9 cellular contexts compared by ENCODE assay signal in genomic region chr10:93554760-93555432, GRCh38. TPM values are rescaled to one million over a fixed set of nuclear protein-coding genes. Genes with fewer than 3 reads are reported as not detected.
DNase-seq lines count a peak whose midpoint lies in the region; ATAC-seq, FAIRE-seq and TF ChIP-seq lines count a peak whose summit lies in the region.
"Had no signal": no experiment of that assay in that cellular context is flagged by ENCODE, and none has a peak within 500 bp of the region (broad histone marks: within the 10 kb centered on the region; RNA-seq: fewer than 3 reads in every experiment).

No MANE protein-coding gene starts in this region.

- DNase-seq in activated naive CD4-positive, alpha-beta T cell treated with anti-CD3 and anti-CD28 coated beads for 36 hours, result peak; percentile 64
- DNase-seq in Right ventricle myocardium superior, result peak; percentile 82
- DNase-seq in pons (ENCODE audit: low spot score), result peak; percentile 80

- peak; percentile 60 for TF ChIP-seq CTCF in OCI-LY3 (IDR thresholded peaks at IDR 0.05; ENCODE audit: low read depth, low read length)

- no peak overlapping the region for H3K27ac ChIP-seq in OCI-LY3 (ENCODE audit: low read length)

- no peak overlapping the region for H3K27ac Mint-ChIP-seq in activated naive CD4-positive, alpha-beta T cell treated with anti-CD3 and anti-CD28 coated beads for 36 hours
- H3K27ac Mint-ChIP-seq: activated naive CD8-positive, alpha-beta T cell had no signal

- H4K20me1 ChIP-seq in OCI-LY3 (ENCODE audit: insufficient read depth, low read length), result no peaks in the 10 kb centered on the region

- no peaks in the 10 kb centered on the region for H3K9me3 Mint-ChIP-seq in activated naive CD4-positive, alpha-beta T cell treated with anti-CD3 and anti-CD28 coated beads for 36 hours

- H3K4me3 ChIP-seq in OCI-LY3 (ENCODE audit: low read length), result no peak overlapping the region

- no peaks in the 10 kb centered on the region for H3K27me3 ChIP-seq in OCI-LY3 (ENCODE audit: low read depth, low read length)

- no peaks in the 10 kb centered on the region for H3K4me1 ChIP-seq in OCI-LY3 (ENCODE audit: low read length)

- CTCF ChIA-PET in activated naive CD4-positive, alpha-beta T cell treated with anti-CD3 and anti-CD28 coated beads for 36 hours (lab: Charles Lee), result interaction anchor here (0.6 to 1.8 kb wide), 15 partner anchors 9 to 886 kb away, joined by 3 to 5 read pairs (median 3); no protein-coding TSS in a partner anchor

- no peaks in the 10 kb centered on the region for H3K4me1 Mint-ChIP-seq in activated naive CD4-positive, alpha-beta T cell treated with anti-CD3 and anti-CD28 coated beads for 36 hours (ENCODE audit: low read depth)

- H3K36me3 ChIP-seq in OCI-LY3 (replicated peaks; ENCODE audit: low read depth, low read length), result no peaks in the 10 kb centered on the region

- H2AFZ ChIP-seq in OCI-LY3 (ENCODE audit: low read depth, low read length), result no peak overlapping the region

- H3K36me3 Mint-ChIP-seq in activated naive CD4-positive, alpha-beta T cell treated with anti-CD3 and anti-CD28 coated beads for 36 hours (ENCODE audit: low read depth), result no peaks in the 10 kb centered on the region
- H3K36me3 Mint-ChIP-seq: activated naive CD8-positive, alpha-beta T cell had no signal

- ATAC-seq in HG03354 (IDR thresholded peaks at IDR 0.05; ENCODE audit: poor library complexity, severe bottlenecking, unreplicated experiment), result peak; percentile 72
- peak; percentile 93 for ATAC-seq in Right ventricle myocardium superior (ENCODE audit: poor library complexity)
- no peak for ATAC-seq in HG03025 (IDR thresholded peaks at IDR 0.05; ENCODE audit: low FRiP score, unreplicated experiment)
- no peak for ATAC-seq in GM21786 (IDR thresholded peaks at IDR 0.05; ENCODE audit: unreplicated experiment)

- H3K9ac ChIP-seq in OCI-LY3 (ENCODE audit: low read length), result no peak overlapping the region

- no peaks in the 10 kb centered on the region for H3K9me3 ChIP-seq in OCI-LY3 (ENCODE audit: insufficient read depth, low read length)

- intact Hi-C loops in activated naive CD4-positive, alpha-beta T cell treated with anti-CD3 and anti-CD28 coated beads for 36 hours (cut with micrococcal nuclease), result loop anchor here (1.0 kb wide), 3 partner anchors 125 to 304 kb away; no protein-coding TSS in a partner anchor
- intact Hi-C loops in Right ventricle myocardium superior (cut with DNase I), result loop anchor here (10.0 kb wide), 1 partner anchor 130 kb away; no protein-coding TSS in a partner anchor

- peak; percentile 48 for FAIRE-seq in G401.6 (lab: Jason Lieb, UNC)

- peaks cover 10% of the 10 kb centered on the region for H3K27me3 Mint-ChIP-seq in activated naive CD4-positive, alpha-beta T cell treated with anti-CD3 and anti-CD28 coated beads for 36 hours (ENCODE audit: low read depth)

- no peak overlapping the region for H3K4me3 Mint-ChIP-seq in activated naive CD4-positive, alpha-beta T cell treated with anti-CD3 and anti-CD28 coated beads for 36 hours
- H3K4me3 Mint-ChIP-seq: activated naive CD8-positive, alpha-beta T cell had no signal

- H3K79me2 ChIP-seq in OCI-LY3 (ENCODE audit: low read length), result no peaks in the 10 kb centered on the region

- no peak overlapping the region for H3K4me2 ChIP-seq in OCI-LY3 (ENCODE audit: low read length)

RNA-seq across cellular contexts. Expression of gene FFAR4, which starts 11.6 kb away (rescaled TPM):
- total RNA-seq in activated naive CD4-positive, alpha-beta T cell treated with anti-CD3 and anti-CD28 coated beads for 36 hours, result not detected
- total RNA-seq in Right ventricle myocardium superior, result 0.16 TPM

RNA-seq across cellular contexts. Expression of gene RBP4, which starts 46.1 kb away (rescaled TPM):
- total RNA-seq in activated naive CD4-positive, alpha-beta T cell treated with anti-CD3 and anti-CD28 coated beads for 36 hours, result not detected
- total RNA-seq in Right ventricle myocardium superior, result 4.9 TPM

RNA-seq across cellular contexts. Expression of gene PDE6C, which starts 57.4 kb away (rescaled TPM):
- not detected for total RNA-seq in activated naive CD4-positive, alpha-beta T cell treated with anti-CD3 and anti-CD28 coated beads for 36 hours
- total RNA-seq in Right ventricle myocardium superior, result not detected

RNA-seq across cellular contexts. Expression of gene CEP55, which starts 58.5 kb away (rescaled TPM):
- total RNA-seq in activated naive CD4-positive, alpha-beta T cell treated with anti-CD3 and anti-CD28 coated beads for 36 hours, result 10 to 100 TPM; 64.4 to 68.2 TPM
- 0.59 TPM for total RNA-seq in Right ventricle myocardium superior

Comparison
In these comparisons a context has a peak if more than half of its experiments do, and no peak if none do; other contexts are left out.
1. ATAC-seq: peak in HG03354 (single experiment) and Right ventricle myocardium superior (single experiment); none in HG03025 (single experiment) and GM21786 (single experiment).
2. Peak in every context shown above with its lines, with median percentiles within 50 percentile points of each other: DNase-seq.